ENCODE assay signal across 1 cellular context in the genomic region with DNA sequence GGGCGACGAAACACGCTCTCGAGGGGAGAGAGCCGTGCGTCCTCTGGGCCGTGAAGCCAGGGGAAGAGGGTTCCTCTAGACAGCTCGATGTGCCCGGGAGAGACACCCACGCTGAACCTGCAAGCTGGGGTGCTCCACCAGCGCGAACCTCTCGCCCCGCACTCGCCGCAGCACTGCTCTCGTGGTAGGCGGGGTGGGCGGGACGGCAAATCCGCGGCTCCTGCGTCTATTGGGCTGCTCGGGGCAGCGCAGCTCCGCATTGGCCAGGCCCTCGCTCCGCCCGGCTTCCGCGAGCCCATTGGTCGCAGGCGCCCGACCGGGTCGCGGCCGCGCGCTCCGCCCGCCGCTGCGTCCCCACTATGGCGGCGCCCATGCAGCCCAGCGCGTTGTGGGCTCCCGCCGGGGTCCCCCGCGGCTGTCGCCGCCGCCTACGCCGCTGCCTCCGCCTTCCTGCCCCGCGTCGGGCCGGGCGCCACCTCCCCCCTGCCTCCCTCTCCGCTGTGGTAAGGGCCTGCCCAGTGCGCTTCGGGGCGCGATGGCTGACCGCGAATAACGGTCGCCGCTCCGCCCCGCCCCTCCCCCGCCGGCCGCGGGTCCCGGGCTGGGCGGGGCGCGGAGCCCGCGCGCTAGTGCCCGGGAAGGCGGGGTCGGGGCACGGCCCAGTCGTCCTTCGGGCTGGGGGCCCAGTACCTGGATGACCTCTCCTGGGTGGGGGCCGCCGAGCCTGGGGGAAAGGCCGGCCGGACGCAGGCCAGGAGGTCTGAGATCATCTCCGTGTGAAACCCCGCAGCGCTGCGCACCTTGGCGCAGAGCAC.
TF ChIP-seq lines count a peak whose summit lies in the region.

A gene with protein sequence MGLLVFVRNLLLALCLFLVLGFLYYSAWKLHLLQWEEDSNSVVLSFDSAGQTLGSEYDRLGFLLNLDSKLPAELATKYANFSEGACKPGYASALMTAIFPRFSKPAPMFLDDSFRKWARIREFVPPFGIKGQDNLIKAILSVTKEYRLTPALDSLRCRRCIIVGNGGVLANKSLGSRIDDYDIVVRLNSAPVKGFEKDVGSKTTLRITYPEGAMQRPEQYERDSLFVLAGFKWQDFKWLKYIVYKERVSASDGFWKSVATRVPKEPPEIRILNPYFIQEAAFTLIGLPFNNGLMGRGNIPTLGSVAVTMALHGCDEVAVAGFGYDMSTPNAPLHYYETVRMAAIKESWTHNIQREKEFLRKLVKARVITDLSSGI (plus strand): TSS at position 346 of the 815 bp plus-strand sequence. CDS start 28,727 bp downstream, outside the sequence.

TF ChIP-seq in WTC11, 78 proteins besides CTCF, POLR2A, EP300 and RAD21 (continued from another document and continues in another):
- TF ChIP-seq, protein P1, sequence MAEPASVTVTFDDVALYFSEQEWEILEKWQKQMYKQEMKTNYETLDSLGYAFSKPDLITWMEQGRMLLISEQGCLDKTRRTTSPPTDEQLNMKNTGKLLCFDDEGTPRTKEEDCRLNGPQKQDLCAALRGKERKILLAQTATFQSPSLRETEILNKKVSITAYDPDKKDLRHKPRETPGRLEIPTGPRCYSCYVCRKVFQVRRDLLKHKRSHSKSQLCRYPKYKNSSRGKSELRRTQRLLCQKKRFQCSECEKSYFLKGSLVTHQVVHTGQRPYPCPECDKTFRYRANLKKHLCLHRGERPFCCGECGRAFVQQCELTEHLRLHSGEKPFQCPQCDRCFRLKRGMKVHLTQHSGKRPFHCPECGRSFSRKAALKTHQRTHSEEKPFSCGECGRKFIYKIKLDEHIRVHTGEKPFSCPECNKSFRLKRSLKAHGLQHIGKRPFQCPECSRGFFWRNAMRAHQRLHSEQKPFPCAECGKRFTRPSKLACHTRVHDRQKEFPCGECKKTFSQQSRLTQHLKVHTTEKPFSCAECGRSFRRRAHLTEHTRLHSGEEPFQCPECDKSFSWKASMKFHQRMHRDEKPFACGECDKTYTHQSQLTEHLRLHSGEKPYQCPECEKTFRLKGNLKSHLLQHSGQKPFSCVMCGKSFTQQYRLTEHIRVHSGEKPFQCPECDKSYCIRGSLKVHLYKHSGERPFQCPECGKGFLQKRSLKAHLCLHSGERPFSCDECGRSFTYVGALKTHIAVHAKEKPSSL (CRISPR knock-in tag; conservative IDR thresholded peaks at IDR 0.05), result no peak
- TF ChIP-seq PRRX2 (CRISPR knock-in tag; IDR thresholded peaks at IDR 0.05) (peak; percentile 43; the same call in 1 of the 2 replicates), GABPB1 (CRISPR knock-in tag; IDR thresholded peaks at IDR 0.05) (no peak; the same call in 1 of the 2 replicates), KAT7 (CRISPR knock-in tag; IDR thresholded peaks at IDR 0.05; ENCODE audit: borderline replicate concordance) (no peak), GTF2I (CRISPR knock-in tag; conservative IDR thresholded peaks at IDR 0.05) (no peak), ZNF416 (CRISPR knock-in tag; IDR thresholded peaks at IDR 0.05) (peak; percentile 90), ZNF219 (CRISPR knock-in tag; IDR thresholded peaks at IDR 0.05; ENCODE audit: borderline replicate concordance) (0 out of 2 replicates have a peak, but pooled peaks have one; percentile 12), MXD4 (CRISPR knock-in tag; IDR thresholded peaks at IDR 0.05; ENCODE audit: borderline replicate concordance) (no peak), IRF2 (CRISPR knock-in tag; IDR thresholded peaks at IDR 0.05; ENCODE audit: borderline replicate concordance, low read depth) (no peak), RORB (CRISPR knock-in tag; IDR thresholded peaks at IDR 0.05) (no peak), ELF4 (CRISPR knock-in tag; IDR thresholded peaks at IDR 0.05; ENCODE audit: low read depth) (no peak), TEAD4 (CRISPR knock-in tag; IDR thresholded peaks at IDR 0.05) (no peak), CREB1 (CRISPR knock-in tag; IDR thresholded peaks at IDR 0.05) (peak; percentile 83), JUN (CRISPR knock-in tag; IDR thresholded peaks at IDR 0.05) (no peak), ZNF232 (CRISPR knock-in tag; IDR thresholded peaks at IDR 0.05) (0 out of 2 replicates have a peak, but pooled peaks have one; percentile 6), NFYB (CRISPR knock-in tag; conservative IDR thresholded peaks at IDR 0.05; ENCODE audit: low read depth) (peak; percentile 81), ESRRA (CRISPR knock-in tag; IDR thresholded peaks at IDR 0.05; ENCODE audit: borderline replicate concordance) (no peak)
- TF ChIP-seq, protein P2, sequence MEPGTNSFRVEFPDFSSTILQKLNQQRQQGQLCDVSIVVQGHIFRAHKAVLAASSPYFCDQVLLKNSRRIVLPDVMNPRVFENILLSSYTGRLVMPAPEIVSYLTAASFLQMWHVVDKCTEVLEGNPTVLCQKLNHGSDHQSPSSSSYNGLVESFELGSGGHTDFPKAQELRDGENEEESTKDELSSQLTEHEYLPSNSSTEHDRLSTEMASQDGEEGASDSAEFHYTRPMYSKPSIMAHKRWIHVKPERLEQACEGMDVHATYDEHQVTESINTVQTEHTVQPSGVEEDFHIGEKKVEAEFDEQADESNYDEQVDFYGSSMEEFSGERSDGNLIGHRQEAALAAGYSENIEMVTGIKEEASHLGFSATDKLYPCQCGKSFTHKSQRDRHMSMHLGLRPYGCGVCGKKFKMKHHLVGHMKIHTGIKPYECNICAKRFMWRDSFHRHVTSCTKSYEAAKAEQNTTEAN (CRISPR knock-in tag; IDR thresholded peaks at IDR 0.05), result 0 out of 2 replicates have a peak, but pooled peaks have one; percentile 17
- TF ChIP-seq, protein P3, sequence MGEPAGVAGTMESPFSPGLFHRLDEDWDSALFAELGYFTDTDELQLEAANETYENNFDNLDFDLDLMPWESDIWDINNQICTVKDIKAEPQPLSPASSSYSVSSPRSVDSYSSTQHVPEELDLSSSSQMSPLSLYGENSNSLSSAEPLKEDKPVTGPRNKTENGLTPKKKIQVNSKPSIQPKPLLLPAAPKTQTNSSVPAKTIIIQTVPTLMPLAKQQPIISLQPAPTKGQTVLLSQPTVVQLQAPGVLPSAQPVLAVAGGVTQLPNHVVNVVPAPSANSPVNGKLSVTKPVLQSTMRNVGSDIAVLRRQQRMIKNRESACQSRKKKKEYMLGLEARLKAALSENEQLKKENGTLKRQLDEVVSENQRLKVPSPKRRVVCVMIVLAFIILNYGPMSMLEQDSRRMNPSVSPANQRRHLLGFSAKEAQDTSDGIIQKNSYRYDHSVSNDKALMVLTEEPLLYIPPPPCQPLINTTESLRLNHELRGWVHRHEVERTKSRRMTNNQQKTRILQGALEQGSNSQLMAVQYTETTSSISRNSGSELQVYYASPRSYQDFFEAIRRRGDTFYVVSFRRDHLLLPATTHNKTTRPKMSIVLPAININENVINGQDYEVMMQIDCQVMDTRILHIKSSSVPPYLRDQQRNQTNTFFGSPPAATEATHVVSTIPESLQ (CRISPR knock-in tag; IDR thresholded peaks at IDR 0.05), result no peak
- TF ChIP-seq, protein P4, sequence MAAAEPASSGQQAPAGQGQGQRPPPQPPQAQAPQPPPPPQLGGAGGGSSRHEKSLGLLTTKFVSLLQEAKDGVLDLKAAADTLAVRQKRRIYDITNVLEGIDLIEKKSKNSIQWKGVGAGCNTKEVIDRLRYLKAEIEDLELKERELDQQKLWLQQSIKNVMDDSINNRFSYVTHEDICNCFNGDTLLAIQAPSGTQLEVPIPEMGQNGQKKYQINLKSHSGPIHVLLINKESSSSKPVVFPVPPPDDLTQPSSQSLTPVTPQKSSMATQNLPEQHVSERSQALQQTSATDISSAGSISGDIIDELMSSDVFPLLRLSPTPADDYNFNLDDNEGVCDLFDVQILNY (CRISPR knock-in tag; IDR thresholded peaks at IDR 0.05), result peak; percentile 58; the same call in 1 of the 2 replicates
- TF ChIP-seq, protein P5, sequence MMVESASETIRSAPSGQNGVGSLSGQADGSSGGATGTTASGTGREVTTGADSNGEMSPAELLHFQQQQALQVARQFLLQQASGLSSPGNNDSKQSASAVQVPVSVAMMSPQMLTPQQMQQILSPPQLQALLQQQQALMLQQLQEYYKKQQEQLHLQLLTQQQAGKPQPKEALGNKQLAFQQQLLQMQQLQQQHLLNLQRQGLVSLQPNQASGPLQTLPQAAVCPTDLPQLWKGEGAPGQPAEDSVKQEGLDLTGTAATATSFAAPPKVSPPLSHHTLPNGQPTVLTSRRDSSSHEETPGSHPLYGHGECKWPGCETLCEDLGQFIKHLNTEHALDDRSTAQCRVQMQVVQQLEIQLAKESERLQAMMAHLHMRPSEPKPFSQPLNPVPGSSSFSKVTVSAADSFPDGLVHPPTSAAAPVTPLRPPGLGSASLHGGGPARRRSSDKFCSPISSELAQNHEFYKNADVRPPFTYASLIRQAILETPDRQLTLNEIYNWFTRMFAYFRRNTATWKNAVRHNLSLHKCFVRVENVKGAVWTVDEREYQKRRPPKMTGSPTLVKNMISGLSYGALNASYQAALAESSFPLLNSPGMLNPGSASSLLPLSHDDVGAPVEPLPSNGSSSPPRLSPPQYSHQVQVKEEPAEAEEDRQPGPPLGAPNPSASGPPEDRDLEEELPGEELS (CRISPR knock-in tag; IDR thresholded peaks at IDR 0.05), result peak; percentile 54
- TF ChIP-seq, protein P6, sequence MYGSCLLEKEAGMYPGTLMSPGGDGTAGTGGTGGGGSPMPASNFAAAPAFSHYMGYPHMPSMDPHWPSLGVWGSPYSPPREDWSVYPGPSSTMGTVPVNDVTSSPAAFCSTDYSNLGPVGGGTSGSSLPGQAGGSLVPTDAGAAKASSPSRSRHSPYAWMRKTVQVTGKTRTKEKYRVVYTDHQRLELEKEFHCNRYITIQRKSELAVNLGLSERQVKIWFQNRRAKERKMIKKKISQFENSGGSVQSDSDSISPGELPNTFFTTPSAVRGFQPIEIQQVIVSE (CRISPR knock-in tag; IDR thresholded peaks at IDR 0.05; ENCODE audit: borderline replicate concordance), result peak; percentile 45; the same call in 1 of the 2 replicates
- TF ChIP-seq, protein P7, sequence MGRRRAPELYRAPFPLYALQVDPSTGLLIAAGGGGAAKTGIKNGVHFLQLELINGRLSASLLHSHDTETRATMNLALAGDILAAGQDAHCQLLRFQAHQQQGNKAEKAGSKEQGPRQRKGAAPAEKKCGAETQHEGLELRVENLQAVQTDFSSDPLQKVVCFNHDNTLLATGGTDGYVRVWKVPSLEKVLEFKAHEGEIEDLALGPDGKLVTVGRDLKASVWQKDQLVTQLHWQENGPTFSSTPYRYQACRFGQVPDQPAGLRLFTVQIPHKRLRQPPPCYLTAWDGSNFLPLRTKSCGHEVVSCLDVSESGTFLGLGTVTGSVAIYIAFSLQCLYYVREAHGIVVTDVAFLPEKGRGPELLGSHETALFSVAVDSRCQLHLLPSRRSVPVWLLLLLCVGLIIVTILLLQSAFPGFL (CRISPR knock-in tag; IDR thresholded peaks at IDR 0.05; ENCODE audit: borderline replicate concordance), result no peak
- TF ChIP-seq, protein P8, sequence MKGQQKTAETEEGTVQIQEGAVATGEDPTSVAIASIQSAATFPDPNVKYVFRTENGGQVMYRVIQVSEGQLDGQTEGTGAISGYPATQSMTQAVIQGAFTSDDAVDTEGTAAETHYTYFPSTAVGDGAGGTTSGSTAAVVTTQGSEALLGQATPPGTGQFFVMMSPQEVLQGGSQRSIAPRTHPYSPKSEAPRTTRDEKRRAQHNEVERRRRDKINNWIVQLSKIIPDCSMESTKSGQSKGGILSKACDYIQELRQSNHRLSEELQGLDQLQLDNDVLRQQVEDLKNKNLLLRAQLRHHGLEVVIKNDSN (CRISPR knock-in tag; IDR thresholded peaks at IDR 0.05), result 0 out of 2 replicates have a peak, but pooled peaks have one; percentile 7
- TF ChIP-seq, protein P9, sequence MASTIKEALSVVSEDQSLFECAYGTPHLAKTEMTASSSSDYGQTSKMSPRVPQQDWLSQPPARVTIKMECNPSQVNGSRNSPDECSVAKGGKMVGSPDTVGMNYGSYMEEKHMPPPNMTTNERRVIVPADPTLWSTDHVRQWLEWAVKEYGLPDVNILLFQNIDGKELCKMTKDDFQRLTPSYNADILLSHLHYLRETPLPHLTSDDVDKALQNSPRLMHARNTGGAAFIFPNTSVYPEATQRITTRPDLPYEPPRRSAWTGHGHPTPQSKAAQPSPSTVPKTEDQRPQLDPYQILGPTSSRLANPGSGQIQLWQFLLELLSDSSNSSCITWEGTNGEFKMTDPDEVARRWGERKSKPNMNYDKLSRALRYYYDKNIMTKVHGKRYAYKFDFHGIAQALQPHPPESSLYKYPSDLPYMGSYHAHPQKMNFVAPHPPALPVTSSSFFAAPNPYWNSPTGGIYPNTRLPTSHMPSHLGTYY (CRISPR knock-in tag; IDR thresholded peaks at IDR 0.05), result no peak; the same call in 1 of the 2 replicates
- TF ChIP-seq, protein P10, sequence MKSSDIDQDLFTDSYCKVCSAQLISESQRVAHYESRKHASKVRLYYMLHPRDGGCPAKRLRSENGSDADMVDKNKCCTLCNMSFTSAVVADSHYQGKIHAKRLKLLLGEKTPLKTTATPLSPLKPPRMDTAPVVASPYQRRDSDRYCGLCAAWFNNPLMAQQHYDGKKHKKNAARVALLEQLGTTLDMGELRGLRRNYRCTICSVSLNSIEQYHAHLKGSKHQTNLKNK (CRISPR knock-in tag; IDR thresholded peaks at IDR 0.05), result peak; percentile 32; the same call in 1 of the 2 replicates
- TF ChIP-seq, protein P11, sequence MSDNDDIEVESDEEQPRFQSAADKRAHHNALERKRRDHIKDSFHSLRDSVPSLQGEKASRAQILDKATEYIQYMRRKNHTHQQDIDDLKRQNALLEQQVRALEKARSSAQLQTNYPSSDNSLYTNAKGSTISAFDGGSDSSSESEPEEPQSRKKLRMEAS (CRISPR knock-in tag; IDR thresholded peaks at IDR 0.05), result peak; percentile 31; the same call in 1 of the 2 replicates
- TF ChIP-seq, protein P12, sequence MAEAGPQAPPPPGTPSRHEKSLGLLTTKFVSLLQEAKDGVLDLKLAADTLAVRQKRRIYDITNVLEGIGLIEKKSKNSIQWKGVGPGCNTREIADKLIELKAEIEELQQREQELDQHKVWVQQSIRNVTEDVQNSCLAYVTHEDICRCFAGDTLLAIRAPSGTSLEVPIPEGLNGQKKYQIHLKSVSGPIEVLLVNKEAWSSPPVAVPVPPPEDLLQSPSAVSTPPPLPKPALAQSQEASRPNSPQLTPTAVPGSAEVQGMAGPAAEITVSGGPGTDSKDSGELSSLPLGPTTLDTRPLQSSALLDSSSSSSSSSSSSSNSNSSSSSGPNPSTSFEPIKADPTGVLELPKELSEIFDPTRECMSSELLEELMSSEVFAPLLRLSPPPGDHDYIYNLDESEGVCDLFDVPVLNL (CRISPR knock-in tag; IDR thresholded peaks at IDR 0.05; ENCODE audit: borderline replicate concordance, low read depth), result no peak
- TF ChIP-seq, protein P13, sequence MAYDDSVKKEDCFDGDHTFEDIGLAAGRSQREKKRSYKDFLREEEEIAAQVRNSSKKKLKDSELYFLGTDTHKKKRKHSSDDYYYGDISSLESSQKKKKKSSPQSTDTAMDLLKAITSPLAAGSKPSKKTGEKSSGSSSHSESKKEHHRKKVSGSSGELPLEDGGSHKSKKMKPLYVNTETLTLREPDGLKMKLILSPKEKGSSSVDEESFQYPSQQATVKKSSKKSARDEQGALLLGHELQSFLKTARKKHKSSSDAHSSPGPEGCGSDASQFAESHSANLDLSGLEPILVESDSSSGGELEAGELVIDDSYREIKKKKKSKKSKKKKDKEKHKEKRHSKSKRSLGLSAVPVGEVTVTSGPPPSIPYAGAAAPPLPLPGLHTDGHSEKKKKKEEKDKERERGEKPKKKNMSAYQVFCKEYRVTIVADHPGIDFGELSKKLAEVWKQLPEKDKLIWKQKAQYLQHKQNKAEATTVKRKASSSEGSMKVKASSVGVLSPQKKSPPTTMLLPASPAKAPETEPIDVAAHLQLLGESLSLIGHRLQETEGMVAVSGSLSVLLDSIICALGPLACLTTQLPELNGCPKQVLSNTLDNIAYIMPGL (CRISPR knock-in tag; IDR thresholded peaks at IDR 0.05), result peak; percentile 27; the same call in 1 of the 2 replicates
